Comparison of ENCODE assay signal across 1 cellular context in genomic region chr20:62795023-62795761, GRCh38.
TF ChIP-seq lines count a peak whose summit lies in the region.

No MANE protein-coding gene starts in this region.

TF ChIP-seq in HEK293, 187 proteins besides CTCF, POLR2A, EP300 and RAD21 (continued from another document):
- TF ChIP-seq, protein P1, sequence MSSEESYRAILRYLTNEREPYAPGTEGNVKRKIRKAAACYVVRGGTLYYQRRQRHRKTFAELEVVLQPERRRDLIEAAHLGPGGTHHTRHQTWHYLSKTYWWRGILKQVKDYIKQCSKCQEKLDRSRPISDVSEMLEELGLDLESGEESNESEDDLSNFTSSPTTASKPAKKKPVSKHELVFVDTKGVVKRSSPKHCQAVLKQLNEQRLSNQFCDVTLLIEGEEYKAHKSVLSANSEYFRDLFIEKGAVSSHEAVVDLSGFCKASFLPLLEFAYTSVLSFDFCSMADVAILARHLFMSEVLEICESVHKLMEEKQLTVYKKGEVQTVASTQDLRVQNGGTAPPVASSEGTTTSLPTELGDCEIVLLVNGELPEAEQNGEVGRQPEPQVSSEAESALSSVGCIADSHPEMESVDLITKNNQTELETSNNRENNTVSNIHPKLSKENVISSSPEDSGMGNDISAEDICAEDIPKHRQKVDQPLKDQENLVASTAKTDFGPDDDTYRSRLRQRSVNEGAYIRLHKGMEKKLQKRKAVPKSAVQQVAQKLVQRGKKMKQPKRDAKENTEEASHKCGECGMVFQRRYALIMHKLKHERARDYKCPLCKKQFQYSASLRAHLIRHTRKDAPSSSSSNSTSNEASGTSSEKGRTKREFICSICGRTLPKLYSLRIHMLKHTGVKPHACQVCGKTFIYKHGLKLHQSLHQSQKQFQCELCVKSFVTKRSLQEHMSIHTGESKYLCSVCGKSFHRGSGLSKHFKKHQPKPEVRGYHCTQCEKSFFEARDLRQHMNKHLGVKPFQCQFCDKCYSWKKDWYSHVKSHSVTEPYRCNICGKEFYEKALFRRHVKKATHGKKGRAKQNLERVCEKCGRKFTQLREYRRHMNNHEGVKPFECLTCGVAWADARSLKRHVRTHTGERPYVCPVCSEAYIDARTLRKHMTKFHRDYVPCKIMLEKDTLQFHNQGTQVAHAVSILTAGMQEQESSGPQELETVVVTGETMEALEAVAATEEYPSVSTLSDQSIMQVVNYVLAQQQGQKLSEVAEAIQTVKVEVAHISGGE (tag by site-specific recombination; conservative IDR thresholded peaks at IDR 0.05; ENCODE audit: low read depth) = peak; percentile 15; the same call in 1 of the 2 replicates
- no peak for TF ChIP-seq ZNF211 (tag by site-specific recombination; IDR thresholded peaks at IDR 0.05; ENCODE audit: low read depth)
- no peak for TF ChIP-seq ZNF138 (tag by site-specific recombination; IDR thresholded peaks at IDR 0.05; ENCODE audit: borderline replicate concordance)
- TF ChIP-seq ZNF362 (tag by site-specific recombination; IDR thresholded peaks at IDR 0.05) = peak; percentile 89
- peak; percentile 16; the same call in 1 of the 2 replicates for TF ChIP-seq ZNF843 (tag by site-specific recombination; IDR thresholded peaks at IDR 0.05)
- no peak for TF ChIP-seq TSHZ1 (tag by site-specific recombination; IDR thresholded peaks at IDR 0.05; ENCODE audit: borderline replicate concordance)
- no peak for TF ChIP-seq ZNF560 (tag by site-specific recombination; IDR thresholded peaks at IDR 0.05; ENCODE audit: borderline replicate concordance)
- no peak for TF ChIP-seq ZNF311 (tag by site-specific recombination; IDR thresholded peaks at IDR 0.05; ENCODE audit: borderline replicate concordance)
- TF ChIP-seq ZNF121 (tag by site-specific recombination; IDR thresholded peaks at IDR 0.05) = peak; percentile 100
- TF ChIP-seq, protein P2, sequence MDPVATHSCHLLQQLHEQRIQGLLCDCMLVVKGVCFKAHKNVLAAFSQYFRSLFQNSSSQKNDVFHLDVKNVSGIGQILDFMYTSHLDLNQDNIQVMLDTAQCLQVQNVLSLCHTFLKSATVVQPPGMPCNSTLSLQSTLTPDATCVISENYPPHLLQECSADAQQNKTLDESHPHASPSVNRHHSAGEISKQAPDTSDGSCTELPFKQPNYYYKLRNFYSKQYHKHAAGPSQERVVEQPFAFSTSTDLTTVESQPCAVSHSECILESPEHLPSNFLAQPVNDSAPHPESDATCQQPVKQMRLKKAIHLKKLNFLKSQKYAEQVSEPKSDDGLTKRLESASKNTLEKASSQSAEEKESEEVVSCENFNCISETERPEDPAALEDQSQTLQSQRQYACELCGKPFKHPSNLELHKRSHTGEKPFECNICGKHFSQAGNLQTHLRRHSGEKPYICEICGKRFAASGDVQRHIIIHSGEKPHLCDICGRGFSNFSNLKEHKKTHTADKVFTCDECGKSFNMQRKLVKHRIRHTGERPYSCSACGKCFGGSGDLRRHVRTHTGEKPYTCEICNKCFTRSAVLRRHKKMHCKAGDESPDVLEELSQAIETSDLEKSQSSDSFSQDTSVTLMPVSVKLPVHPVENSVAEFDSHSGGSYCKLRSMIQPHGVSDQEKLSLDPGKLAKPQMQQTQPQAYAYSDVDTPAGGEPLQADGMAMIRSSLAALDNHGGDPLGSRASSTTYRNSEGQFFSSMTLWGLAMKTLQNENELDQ (tag by site-specific recombination; IDR thresholded peaks at IDR 0.05; ENCODE audit: low read depth) = no peak
- TF ChIP-seq ZBTB6 (tag by site-specific recombination; IDR thresholded peaks at IDR 0.05) = no peak
- TF ChIP-seq ZNF433 (tag by site-specific recombination; IDR thresholded peaks at IDR 0.05; ENCODE audit: low read depth) = no peak
- TF ChIP-seq ZNF600 (tag by site-specific recombination; IDR thresholded peaks at IDR 0.05) = peak; percentile 69
- TF ChIP-seq, protein P3, sequence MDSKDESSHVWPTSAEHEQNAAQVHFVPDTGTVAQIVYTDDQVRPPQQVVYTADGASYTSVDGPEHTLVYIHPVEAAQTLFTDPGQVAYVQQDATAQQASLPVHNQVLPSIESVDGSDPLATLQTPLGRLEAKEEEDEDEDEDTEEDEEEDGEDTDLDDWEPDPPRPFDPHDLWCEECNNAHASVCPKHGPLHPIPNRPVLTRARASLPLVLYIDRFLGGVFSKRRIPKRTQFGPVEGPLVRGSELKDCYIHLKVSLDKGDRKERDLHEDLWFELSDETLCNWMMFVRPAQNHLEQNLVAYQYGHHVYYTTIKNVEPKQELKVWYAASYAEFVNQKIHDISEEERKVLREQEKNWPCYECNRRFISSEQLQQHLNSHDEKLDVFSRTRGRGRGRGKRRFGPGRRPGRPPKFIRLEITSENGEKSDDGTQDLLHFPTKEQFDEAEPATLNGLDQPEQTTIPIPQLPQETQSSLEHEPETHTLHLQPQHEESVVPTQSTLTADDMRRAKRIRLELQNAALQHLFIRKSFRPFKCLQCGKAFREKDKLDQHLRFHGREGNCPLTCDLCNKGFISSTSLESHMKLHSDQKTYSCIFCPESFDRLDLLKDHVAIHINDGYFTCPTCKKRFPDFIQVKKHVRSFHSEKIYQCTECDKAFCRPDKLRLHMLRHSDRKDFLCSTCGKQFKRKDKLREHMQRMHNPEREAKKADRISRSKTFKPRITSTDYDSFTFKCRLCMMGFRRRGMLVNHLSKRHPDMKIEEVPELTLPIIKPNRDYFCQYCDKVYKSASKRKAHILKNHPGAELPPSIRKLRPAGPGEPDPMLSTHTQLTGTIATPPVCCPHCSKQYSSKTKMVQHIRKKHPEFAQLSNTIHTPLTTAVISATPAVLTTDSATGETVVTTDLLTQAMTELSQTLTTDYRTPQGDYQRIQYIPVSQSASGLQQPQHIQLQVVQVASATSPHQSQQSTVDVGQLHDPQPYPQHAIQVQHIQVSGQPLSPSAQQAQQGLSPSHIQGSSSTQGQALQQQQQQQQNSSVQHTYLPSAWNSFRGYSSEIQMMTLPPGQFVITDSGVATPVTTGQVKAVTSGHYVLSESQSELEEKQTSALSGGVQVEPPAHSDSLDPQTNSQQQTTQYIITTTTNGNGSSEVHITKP (tag by site-specific recombination; IDR thresholded peaks at IDR 0.05) = no peak
- TF ChIP-seq EGR2 (tag by site-specific recombination; IDR thresholded peaks at IDR 0.05; ENCODE audit: low read depth) = peak; percentile 30; the same call in 1 of the 2 replicates
- TF ChIP-seq ZNF354C (tag by site-specific recombination; IDR thresholded peaks at IDR 0.05; ENCODE audit: borderline replicate concordance, low read depth) = no peak
- TF ChIP-seq, protein P4, sequence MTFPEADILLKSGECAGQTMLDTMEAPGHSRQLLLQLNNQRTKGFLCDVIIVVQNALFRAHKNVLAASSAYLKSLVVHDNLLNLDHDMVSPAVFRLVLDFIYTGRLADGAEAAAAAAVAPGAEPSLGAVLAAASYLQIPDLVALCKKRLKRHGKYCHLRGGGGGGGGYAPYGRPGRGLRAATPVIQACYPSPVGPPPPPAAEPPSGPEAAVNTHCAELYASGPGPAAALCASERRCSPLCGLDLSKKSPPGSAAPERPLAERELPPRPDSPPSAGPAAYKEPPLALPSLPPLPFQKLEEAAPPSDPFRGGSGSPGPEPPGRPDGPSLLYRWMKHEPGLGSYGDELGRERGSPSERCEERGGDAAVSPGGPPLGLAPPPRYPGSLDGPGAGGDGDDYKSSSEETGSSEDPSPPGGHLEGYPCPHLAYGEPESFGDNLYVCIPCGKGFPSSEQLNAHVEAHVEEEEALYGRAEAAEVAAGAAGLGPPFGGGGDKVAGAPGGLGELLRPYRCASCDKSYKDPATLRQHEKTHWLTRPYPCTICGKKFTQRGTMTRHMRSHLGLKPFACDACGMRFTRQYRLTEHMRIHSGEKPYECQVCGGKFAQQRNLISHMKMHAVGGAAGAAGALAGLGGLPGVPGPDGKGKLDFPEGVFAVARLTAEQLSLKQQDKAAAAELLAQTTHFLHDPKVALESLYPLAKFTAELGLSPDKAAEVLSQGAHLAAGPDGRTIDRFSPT (tag by site-specific recombination; IDR thresholded peaks at IDR 0.05) = peak; percentile 68; the same call in 1 of the 2 replicates
- TF ChIP-seq ZEB2 (tag by site-specific recombination; IDR thresholded peaks at IDR 0.05) = peak; percentile 53; the same call in 1 of the 2 replicates
- TF ChIP-seq, protein P5, sequence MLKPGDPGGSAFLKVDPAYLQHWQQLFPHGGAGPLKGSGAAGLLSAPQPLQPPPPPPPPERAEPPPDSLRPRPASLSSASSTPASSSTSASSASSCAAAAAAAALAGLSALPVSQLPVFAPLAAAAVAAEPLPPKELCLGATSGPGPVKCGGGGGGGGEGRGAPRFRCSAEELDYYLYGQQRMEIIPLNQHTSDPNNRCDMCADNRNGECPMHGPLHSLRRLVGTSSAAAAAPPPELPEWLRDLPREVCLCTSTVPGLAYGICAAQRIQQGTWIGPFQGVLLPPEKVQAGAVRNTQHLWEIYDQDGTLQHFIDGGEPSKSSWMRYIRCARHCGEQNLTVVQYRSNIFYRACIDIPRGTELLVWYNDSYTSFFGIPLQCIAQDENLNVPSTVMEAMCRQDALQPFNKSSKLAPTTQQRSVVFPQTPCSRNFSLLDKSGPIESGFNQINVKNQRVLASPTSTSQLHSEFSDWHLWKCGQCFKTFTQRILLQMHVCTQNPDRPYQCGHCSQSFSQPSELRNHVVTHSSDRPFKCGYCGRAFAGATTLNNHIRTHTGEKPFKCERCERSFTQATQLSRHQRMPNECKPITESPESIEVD (tag by site-specific recombination; IDR thresholded peaks at IDR 0.05) = no peak
- TF ChIP-seq ZNF76 (tag by site-specific recombination; IDR thresholded peaks at IDR 0.05; ENCODE audit: borderline replicate concordance, low read depth) = peak; percentile 4; the same call in 1 of the 2 replicates
- peak; percentile 44; the same call in 1 of the 2 replicates for TF ChIP-seq SP7 (tag by site-specific recombination; IDR thresholded peaks at IDR 0.05)
- TF ChIP-seq OVOL3 (tag by site-specific recombination; IDR thresholded peaks at IDR 0.05) = no peak
